1 cellular context compared by ENCODE assay signal in the genomic region with DNA sequence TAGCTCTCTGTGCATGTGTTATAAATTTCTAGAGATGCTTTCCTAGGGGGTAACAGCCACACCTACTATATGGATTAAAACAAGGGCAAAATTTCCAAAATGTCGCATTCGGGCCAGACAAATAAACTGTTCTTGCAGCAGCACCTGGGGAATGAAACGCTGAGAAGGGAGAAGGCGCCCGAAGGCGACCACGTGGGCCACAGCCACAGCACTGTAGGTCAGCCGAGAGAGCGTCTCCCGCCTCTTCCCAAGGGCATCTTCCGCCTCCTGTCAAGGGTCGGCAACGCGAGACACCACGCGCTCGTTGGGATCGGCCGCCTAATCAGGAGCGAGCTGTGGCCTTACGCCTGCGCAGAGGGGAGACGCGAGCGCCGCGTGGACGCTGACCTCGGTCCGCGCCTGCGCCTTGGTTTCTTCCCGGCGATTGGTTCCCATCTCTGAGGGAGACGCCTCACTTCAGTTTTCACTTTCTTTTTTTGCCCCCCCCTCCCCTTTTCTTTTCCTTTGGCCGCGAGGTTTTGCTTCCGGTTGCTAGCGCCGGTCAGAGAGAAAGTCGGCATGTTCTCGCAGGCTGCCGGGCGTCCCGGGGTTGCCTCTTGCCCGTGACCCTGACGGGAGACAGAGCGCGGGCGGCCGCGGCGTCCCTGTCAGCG.
TF ChIP-seq lines count a peak whose summit lies in the region.

A gene with protein sequence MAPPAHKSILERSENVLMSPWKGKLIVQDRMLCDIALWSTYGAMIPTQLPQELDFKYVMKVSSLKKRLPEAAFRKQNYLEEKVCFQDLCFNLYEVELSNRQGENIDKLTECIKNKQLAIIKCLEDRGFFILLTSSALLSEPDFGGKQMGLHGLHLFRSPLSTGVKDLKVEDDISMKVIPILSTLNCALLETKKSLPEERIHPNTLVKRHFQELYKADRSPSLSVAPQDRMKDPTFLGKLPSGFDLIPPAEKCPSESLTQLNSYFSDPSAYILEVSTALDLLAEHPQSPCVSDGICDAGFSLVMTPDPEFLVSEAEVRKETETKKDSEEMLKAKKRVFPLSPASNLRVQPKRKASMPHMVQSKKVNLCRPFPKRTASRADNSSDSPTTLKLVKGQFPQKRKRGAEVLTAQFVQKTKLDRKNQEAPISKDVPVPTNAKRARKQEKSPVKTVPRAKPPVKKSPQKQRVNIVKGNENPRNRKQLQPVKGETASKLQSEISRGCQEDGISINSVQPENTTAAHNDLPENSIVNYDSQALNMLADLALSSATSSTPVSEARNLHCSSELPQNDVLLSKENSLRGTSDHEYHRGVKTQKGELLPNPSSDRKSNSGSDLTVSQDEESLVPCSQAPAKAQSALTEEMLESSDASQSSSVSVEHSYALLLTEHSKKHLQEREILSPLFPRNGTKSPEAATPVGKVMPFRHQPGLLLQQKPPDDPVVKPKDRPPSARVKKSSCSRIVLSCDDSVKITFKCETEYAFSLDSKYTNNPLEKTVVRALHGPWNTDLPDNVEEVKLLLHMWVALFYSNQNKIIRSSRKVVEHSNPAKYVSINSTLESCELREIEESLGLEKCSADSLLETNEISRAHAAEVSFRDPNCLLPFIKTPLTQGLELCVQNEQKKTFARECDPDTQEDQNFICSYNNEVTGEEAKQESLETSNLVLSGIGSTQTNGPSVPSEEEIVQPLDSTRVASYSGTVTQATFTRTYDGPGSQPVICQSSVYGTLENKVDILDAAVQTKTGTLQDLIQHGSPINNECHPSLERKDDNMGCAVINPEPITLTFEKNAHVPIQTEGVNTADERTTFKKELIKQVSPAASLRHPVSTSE (N-terminal part only) (plus strand): TSS at position 521 of the 653 bp plus-strand sequence. CDS start 35,805 bp downstream, outside the sequence.

TF ChIP-seq in WTC11, 78 proteins besides CTCF, POLR2A, EP300 and RAD21 (continued from another document and continues in another):
- TF ChIP-seq, protein P1, sequence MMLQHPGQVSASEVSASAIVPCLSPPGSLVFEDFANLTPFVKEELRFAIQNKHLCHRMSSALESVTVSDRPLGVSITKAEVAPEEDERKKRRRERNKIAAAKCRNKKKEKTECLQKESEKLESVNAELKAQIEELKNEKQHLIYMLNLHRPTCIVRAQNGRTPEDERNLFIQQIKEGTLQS (CRISPR knock-in tag; conservative IDR thresholded peaks at IDR 0.05), result peak; percentile 96
- TF ChIP-seq, protein P2, sequence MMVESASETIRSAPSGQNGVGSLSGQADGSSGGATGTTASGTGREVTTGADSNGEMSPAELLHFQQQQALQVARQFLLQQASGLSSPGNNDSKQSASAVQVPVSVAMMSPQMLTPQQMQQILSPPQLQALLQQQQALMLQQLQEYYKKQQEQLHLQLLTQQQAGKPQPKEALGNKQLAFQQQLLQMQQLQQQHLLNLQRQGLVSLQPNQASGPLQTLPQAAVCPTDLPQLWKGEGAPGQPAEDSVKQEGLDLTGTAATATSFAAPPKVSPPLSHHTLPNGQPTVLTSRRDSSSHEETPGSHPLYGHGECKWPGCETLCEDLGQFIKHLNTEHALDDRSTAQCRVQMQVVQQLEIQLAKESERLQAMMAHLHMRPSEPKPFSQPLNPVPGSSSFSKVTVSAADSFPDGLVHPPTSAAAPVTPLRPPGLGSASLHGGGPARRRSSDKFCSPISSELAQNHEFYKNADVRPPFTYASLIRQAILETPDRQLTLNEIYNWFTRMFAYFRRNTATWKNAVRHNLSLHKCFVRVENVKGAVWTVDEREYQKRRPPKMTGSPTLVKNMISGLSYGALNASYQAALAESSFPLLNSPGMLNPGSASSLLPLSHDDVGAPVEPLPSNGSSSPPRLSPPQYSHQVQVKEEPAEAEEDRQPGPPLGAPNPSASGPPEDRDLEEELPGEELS (CRISPR knock-in tag; IDR thresholded peaks at IDR 0.05), result peak; percentile 97
- TF ChIP-seq TCF7 (CRISPR knock-in tag; IDR thresholded peaks at IDR 0.05; ENCODE audit: low read depth), result peak; percentile 96; the same call in 1 of the 2 replicates
- TF ChIP-seq, protein P3, sequence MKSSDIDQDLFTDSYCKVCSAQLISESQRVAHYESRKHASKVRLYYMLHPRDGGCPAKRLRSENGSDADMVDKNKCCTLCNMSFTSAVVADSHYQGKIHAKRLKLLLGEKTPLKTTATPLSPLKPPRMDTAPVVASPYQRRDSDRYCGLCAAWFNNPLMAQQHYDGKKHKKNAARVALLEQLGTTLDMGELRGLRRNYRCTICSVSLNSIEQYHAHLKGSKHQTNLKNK (CRISPR knock-in tag; IDR thresholded peaks at IDR 0.05), result no peak
- peak; percentile 99 for TF ChIP-seq SMAD3 (CRISPR knock-in tag; IDR thresholded peaks at IDR 0.05; ENCODE audit: borderline replicate concordance)
- peak; percentile 92; the same call in 1 of the 2 replicates for TF ChIP-seq CBFB (CRISPR knock-in tag; IDR thresholded peaks at IDR 0.05; ENCODE audit: low read depth)
- no peak for TF ChIP-seq ZNF416 (CRISPR knock-in tag; IDR thresholded peaks at IDR 0.05)
- TF ChIP-seq ZNF232 (CRISPR knock-in tag; IDR thresholded peaks at IDR 0.05), result peak; percentile 99
- TF ChIP-seq ZBTB21 (CRISPR knock-in tag; IDR thresholded peaks at IDR 0.05; ENCODE audit: borderline replicate concordance), result peak; percentile 96
- TF ChIP-seq CREM (CRISPR knock-in tag; IDR thresholded peaks at IDR 0.05), result peak; percentile 90
- TF ChIP-seq TEAD4 (CRISPR knock-in tag; IDR thresholded peaks at IDR 0.05), result peak; percentile 93
- TF ChIP-seq FOXP1 (CRISPR knock-in tag; IDR thresholded peaks at IDR 0.05; ENCODE audit: borderline replicate concordance), result peak; percentile 99
- TF ChIP-seq, protein P4, sequence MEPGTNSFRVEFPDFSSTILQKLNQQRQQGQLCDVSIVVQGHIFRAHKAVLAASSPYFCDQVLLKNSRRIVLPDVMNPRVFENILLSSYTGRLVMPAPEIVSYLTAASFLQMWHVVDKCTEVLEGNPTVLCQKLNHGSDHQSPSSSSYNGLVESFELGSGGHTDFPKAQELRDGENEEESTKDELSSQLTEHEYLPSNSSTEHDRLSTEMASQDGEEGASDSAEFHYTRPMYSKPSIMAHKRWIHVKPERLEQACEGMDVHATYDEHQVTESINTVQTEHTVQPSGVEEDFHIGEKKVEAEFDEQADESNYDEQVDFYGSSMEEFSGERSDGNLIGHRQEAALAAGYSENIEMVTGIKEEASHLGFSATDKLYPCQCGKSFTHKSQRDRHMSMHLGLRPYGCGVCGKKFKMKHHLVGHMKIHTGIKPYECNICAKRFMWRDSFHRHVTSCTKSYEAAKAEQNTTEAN (CRISPR knock-in tag; IDR thresholded peaks at IDR 0.05), result peak; percentile 94
- peak; percentile 61; the same call in 1 of the 2 replicates for TF ChIP-seq ZNF121 (CRISPR knock-in tag; IDR thresholded peaks at IDR 0.05)
- no peak for TF ChIP-seq GRHL2 (CRISPR knock-in tag; IDR thresholded peaks at IDR 0.05; ENCODE audit: insufficient replicate concordance, severe bottlenecking)
- TF ChIP-seq ESRRA (CRISPR knock-in tag; IDR thresholded peaks at IDR 0.05; ENCODE audit: borderline replicate concordance), result peak; percentile 98
- TF ChIP-seq, protein P5, sequence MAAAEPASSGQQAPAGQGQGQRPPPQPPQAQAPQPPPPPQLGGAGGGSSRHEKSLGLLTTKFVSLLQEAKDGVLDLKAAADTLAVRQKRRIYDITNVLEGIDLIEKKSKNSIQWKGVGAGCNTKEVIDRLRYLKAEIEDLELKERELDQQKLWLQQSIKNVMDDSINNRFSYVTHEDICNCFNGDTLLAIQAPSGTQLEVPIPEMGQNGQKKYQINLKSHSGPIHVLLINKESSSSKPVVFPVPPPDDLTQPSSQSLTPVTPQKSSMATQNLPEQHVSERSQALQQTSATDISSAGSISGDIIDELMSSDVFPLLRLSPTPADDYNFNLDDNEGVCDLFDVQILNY (CRISPR knock-in tag; IDR thresholded peaks at IDR 0.05), result peak; percentile 96
- peak; percentile 68 for TF ChIP-seq ZNF263 (CRISPR knock-in tag; IDR thresholded peaks at IDR 0.05; ENCODE audit: low read depth)
- peak; percentile 97 for TF ChIP-seq MYBL2 (CRISPR knock-in tag; IDR thresholded peaks at IDR 0.05)
- TF ChIP-seq NR2C2 (CRISPR knock-in tag; IDR thresholded peaks at IDR 0.05), result peak; percentile 87
- peak; percentile 99 for TF ChIP-seq NFE2L1 (CRISPR knock-in tag; IDR thresholded peaks at IDR 0.05)
- 0 out of 2 replicates have a peak, but pooled peaks have one; percentile 40 for TF ChIP-seq PRRX2 (CRISPR knock-in tag; IDR thresholded peaks at IDR 0.05)
- TF ChIP-seq ZNF138 (CRISPR knock-in tag; conservative IDR thresholded peaks at IDR 0.05), result peak; percentile 96
- TF ChIP-seq, protein P6, sequence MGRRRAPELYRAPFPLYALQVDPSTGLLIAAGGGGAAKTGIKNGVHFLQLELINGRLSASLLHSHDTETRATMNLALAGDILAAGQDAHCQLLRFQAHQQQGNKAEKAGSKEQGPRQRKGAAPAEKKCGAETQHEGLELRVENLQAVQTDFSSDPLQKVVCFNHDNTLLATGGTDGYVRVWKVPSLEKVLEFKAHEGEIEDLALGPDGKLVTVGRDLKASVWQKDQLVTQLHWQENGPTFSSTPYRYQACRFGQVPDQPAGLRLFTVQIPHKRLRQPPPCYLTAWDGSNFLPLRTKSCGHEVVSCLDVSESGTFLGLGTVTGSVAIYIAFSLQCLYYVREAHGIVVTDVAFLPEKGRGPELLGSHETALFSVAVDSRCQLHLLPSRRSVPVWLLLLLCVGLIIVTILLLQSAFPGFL (CRISPR knock-in tag; IDR thresholded peaks at IDR 0.05; ENCODE audit: borderline replicate concordance), result peak; percentile 97; the same call in 1 of the 2 replicates
- TF ChIP-seq ZNF396 (CRISPR knock-in tag; IDR thresholded peaks at IDR 0.05; ENCODE audit: borderline replicate concordance), result no peak
- TF ChIP-seq GABPB1 (CRISPR knock-in tag; IDR thresholded peaks at IDR 0.05), result peak; percentile 90
- no peak for TF ChIP-seq JAZF1 (CRISPR knock-in tag; IDR thresholded peaks at IDR 0.05)
- TF ChIP-seq KAT7 (CRISPR knock-in tag; IDR thresholded peaks at IDR 0.05; ENCODE audit: borderline replicate concordance), result peak; percentile 89; the same call in 1 of the 2 replicates
- peak; percentile 60; the same call in 1 of the 2 replicates for TF ChIP-seq ZNF317 (CRISPR knock-in tag; IDR thresholded peaks at IDR 0.05; ENCODE audit: borderline replicate concordance, low read depth)
- TF ChIP-seq, protein P7, sequence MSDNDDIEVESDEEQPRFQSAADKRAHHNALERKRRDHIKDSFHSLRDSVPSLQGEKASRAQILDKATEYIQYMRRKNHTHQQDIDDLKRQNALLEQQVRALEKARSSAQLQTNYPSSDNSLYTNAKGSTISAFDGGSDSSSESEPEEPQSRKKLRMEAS (CRISPR knock-in tag; IDR thresholded peaks at IDR 0.05), result peak; percentile 100
- TF ChIP-seq, protein P8, sequence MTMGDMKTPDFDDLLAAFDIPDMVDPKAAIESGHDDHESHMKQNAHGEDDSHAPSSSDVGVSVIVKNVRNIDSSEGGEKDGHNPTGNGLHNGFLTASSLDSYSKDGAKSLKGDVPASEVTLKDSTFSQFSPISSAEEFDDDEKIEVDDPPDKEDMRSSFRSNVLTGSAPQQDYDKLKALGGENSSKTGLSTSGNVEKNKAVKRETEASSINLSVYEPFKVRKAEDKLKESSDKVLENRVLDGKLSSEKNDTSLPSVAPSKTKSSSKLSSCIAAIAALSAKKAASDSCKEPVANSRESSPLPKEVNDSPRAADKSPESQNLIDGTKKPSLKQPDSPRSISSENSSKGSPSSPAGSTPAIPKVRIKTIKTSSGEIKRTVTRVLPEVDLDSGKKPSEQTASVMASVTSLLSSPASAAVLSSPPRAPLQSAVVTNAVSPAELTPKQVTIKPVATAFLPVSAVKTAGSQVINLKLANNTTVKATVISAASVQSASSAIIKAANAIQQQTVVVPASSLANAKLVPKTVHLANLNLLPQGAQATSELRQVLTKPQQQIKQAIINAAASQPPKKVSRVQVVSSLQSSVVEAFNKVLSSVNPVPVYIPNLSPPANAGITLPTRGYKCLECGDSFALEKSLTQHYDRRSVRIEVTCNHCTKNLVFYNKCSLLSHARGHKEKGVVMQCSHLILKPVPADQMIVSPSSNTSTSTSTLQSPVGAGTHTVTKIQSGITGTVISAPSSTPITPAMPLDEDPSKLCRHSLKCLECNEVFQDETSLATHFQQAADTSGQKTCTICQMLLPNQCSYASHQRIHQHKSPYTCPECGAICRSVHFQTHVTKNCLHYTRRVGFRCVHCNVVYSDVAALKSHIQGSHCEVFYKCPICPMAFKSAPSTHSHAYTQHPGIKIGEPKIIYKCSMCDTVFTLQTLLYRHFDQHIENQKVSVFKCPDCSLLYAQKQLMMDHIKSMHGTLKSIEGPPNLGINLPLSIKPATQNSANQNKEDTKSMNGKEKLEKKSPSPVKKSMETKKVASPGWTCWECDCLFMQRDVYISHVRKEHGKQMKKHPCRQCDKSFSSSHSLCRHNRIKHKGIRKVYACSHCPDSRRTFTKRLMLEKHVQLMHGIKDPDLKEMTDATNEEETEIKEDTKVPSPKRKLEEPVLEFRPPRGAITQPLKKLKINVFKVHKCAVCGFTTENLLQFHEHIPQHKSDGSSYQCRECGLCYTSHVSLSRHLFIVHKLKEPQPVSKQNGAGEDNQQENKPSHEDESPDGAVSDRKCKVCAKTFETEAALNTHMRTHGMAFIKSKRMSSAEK (CRISPR knock-in tag; IDR thresholded peaks at IDR 0.05; ENCODE audit: borderline replicate concordance), result peak; percentile 71; the same call in 1 of the 2 replicates
- TF ChIP-seq RORB (CRISPR knock-in tag; IDR thresholded peaks at IDR 0.05), result no peak
- peak; percentile 98 for TF ChIP-seq TP53 (CRISPR knock-in tag; IDR thresholded peaks at IDR 0.05)
- TF ChIP-seq, protein P9, sequence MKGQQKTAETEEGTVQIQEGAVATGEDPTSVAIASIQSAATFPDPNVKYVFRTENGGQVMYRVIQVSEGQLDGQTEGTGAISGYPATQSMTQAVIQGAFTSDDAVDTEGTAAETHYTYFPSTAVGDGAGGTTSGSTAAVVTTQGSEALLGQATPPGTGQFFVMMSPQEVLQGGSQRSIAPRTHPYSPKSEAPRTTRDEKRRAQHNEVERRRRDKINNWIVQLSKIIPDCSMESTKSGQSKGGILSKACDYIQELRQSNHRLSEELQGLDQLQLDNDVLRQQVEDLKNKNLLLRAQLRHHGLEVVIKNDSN (CRISPR knock-in tag; IDR thresholded peaks at IDR 0.05), result peak; percentile 91
- TF ChIP-seq, protein P10, sequence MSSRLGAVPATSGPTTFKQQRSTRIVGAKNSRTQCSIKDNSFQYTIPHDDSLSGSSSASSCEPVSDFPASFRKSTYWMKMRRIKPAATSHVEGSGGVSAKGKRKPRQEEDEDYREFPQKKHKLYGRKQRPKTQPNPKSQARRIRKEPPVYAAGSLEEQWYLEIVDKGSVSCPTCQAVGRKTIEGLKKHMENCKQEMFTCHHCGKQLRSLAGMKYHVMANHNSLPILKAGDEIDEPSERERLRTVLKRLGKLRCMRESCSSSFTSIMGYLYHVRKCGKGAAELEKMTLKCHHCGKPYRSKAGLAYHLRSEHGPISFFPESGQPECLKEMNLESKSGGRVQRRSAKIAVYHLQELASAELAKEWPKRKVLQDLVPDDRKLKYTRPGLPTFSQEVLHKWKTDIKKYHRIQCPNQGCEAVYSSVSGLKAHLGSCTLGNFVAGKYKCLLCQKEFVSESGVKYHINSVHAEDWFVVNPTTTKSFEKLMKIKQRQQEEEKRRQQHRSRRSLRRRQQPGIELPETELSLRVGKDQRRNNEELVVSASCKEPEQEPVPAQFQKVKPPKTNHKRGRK (CRISPR knock-in tag; IDR thresholded peaks at IDR 0.05; ENCODE audit: borderline replicate concordance), result 0 out of 2 replicates have a peak, but pooled peaks have one; percentile 47
- TF ChIP-seq, protein P11, sequence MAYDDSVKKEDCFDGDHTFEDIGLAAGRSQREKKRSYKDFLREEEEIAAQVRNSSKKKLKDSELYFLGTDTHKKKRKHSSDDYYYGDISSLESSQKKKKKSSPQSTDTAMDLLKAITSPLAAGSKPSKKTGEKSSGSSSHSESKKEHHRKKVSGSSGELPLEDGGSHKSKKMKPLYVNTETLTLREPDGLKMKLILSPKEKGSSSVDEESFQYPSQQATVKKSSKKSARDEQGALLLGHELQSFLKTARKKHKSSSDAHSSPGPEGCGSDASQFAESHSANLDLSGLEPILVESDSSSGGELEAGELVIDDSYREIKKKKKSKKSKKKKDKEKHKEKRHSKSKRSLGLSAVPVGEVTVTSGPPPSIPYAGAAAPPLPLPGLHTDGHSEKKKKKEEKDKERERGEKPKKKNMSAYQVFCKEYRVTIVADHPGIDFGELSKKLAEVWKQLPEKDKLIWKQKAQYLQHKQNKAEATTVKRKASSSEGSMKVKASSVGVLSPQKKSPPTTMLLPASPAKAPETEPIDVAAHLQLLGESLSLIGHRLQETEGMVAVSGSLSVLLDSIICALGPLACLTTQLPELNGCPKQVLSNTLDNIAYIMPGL (CRISPR knock-in tag; IDR thresholded peaks at IDR 0.05), result no peak; the same call in 1 of the 2 replicates
